ENCODE assay signal across 14 cellular contexts in the genomic region with DNA sequence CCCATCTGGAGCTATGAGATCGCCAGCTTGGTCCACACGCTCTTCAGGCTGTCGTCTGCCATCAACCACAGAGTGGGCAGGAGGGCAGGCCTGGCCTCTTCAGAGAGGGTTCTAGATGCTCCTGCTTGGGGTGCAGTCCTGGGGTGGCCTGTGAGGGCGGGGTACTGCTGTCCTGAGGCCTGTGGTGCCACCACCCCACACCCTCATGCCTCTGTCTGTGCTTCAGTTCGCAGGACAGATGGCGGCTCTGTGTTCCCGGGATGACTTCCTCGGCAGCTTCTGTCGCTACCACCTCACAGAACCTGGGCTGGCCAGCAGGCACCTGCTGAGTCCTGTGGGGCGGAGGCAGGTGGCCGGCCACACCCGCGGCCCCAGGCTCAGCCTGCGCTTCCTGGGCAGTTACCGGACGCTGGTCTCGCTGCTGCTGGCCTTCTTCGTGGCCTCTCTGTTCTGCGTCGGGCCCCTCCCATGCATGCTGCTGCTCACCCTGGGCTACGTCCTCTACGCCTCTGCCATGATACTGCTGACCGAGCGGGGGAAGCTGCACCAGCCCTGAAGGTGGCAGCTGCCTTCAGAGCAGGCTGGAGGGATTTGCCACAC. TPM values are rescaled to one million over a fixed set of nuclear protein-coding genes. Genes with fewer than 3 reads are reported as not detected.
DNase-seq lines count a peak whose midpoint lies in the region; ATAC-seq and TF ChIP-seq lines count a peak whose summit lies in the region.
"Not testable (repeated sequence)": the region's sequence is repeated elsewhere in the genome, so short reads cannot be mapped to it uniquely, and the experiment has no call there.
"Had no signal": no experiment of that assay in that cellular context is flagged by ENCODE, and none has a peak within 500 bp of the region (broad histone marks: within the 10 kb centered on the region; RNA-seq: fewer than 3 reads in every experiment).

No MANE protein-coding gene starts in this region.

- TF ChIP-seq EP300 in sigmoid colon (IDR thresholded peaks at IDR 0.05) = not testable (repeated sequence)

- not testable (repeated sequence) for TF ChIP-seq CTCF in adrenal gland (IDR thresholded peaks at IDR 0.05); sigmoid colon (IDR thresholded peaks at IDR 0.05); upper lobe of right lung (IDR thresholded peaks at IDR 0.05)

- DNase-seq in G401 (ENCODE audit: low spot score) = peak; percentile 42
- DNase-seq in adrenal gland = not testable (repeated sequence)
- DNase-seq in cerebellar cortex (ENCODE audit: low spot score) = peak; percentile 20
- peak; percentile 79 for DNase-seq in mesenteric fat pad (ENCODE audit: low spot score)
- peak; percentile 60 for DNase-seq in sigmoid colon
- DNase-seq in upper lobe of right lung = peak; percentile 40

- H3K9me3 ChIP-seq in adrenal gland (replicated peaks in 1 of 3); sigmoid colon; upper lobe of right lung: not testable (repeated sequence)

- in situ Hi-C loops in G401 (cut with HindIII; ENCODE audit: low sequenced_read_pairs) = not testable (repeated sequence)

- peak overlapping the region in 3 of 5 donors; percentile 32 to 73 (median 41) for H3K27ac ChIP-seq in adrenal gland
- H3K27ac ChIP-seq in sigmoid colon, upper lobe of right lung: not testable (repeated sequence)

- not testable (repeated sequence) for H3K4me3 ChIP-seq in adrenal gland, sigmoid colon, upper lobe of right lung

- H3K36me3 ChIP-seq in adrenal gland (replicated peaks in 1 of 2) (peaks cover 0 to 15% of the 10 kb centered on the region in 2 donors), sigmoid colon (peaks cover 0 to 36% (median 15%) of the 10 kb centered on the region in 4 donors)
- not testable (repeated sequence) for H3K36me3 ChIP-seq in upper lobe of right lung

- H3K27me3 ChIP-seq in adrenal gland, sigmoid colon, upper lobe of right lung: not testable (repeated sequence)

- 90 to 98% (median 91%) methylated on average over 5 to 24 of the region's 24 CpGs for WGBS in adrenal gland, 4 donors
- 85 to 86% methylated on average over 24 of the region's 24 CpGs for WGBS in sigmoid colon, 2 donors

- ATAC-seq in upper lobe of right lung = not testable (repeated sequence)

- TF ChIP-seq POLR2A in adrenal gland (IDR thresholded peaks at IDR 0.05); sigmoid colon (IDR thresholded peaks at IDR 0.05): not testable (repeated sequence)

- intact Hi-C loops in adrenal gland (cut with DNase I); sigmoid colon (cut with DNase I); upper lobe of right lung (cut with DNase I): not testable (repeated sequence)

- H3K4me1 ChIP-seq in adrenal gland (replicated peaks in 1 of 2) = peaks cover 6 to 13% of the 10 kb centered on the region in 2 donors
- H3K4me1 ChIP-seq in sigmoid colon, upper lobe of right lung: not testable (repeated sequence)

RNA-seq across cellular contexts. Expression of gene CCDC74A, which starts 7.7 kb away (rescaled TPM):
- total RNA-seq in G401 (2014; rRNA removed; shearing (Covaris generic)) = 54.1 and 63.4 TPM in 2 replicates
- total RNA-seq in adrenal gland = 10 to 100 TPM in 7 of 8 donors, 1 to 10 TPM in 1; 8.4 to 77.1 (median 35.2) TPM
- 10 to 100 TPM; 13.9 to 74.4 (median 58.3) TPM for polyA plus RNA-seq in adrenal gland
- total RNA-seq in mesenteric fat pad = 0.96 TPM
- total RNA-seq in sigmoid colon = 10 to 100 TPM in 2 of 4 donors, 1 to 10 TPM in 2; 8.2 to 24.4 (median 14.9) TPM
- polyA plus RNA-seq in sigmoid colon = 1 to 10 TPM; 1.2 to 4.8 (median 3.0) TPM
- 1.2 TPM for total RNA-seq in upper lobe of right lung

RNA-seq across cellular contexts. Expression of gene MZT2A, which starts 27.8 kb away (rescaled TPM):
- 138 and 230 TPM in 2 replicates for total RNA-seq in G401 (2014; rRNA removed; shearing (Covaris generic))
- total RNA-seq in adrenal gland (100 to 1,000 TPM in 6 of 8 donors, 10 to 100 TPM in 2; 68.8 to 226 (median 127) TPM), mesenteric fat pad (37.3 TPM), sigmoid colon (10 to 100 TPM; 72.1 to 93.3 (median 83.2) TPM), upper lobe of right lung (46.5 TPM)
- polyA plus RNA-seq in adrenal gland (100 to 1,000 TPM in 2 of 3 donors, 10 to 100 TPM in 1; 12.4 to 184 (median 182) TPM), sigmoid colon (100 to 1,000 TPM in 1 of 3 donors, 10 to 100 TPM in 2; 69.7 to 166 (median 79.3) TPM)

RNA-seq across cellular contexts. Expression of gene TUBA3D, which starts 44.1 kb away (rescaled TPM):
- not detected in 2 replicates for total RNA-seq in G401 (2014; rRNA removed; shearing (Covaris generic))
- total RNA-seq in adrenal gland (not detected), mesenteric fat pad (not detected), sigmoid colon (not detected), upper lobe of right lung (not detected)
- polyA plus RNA-seq in adrenal gland (under 1 TPM in 1 of 3 donors, not detected in 2; 0.10 TPM), sigmoid colon (under 1 TPM in 2 of 3 donors, not detected in 1; 0.54 to 0.60 TPM)
- total RNA-seq: A172; A673; Calu3; CD4-positive, alpha-beta memory T cell; Daoy; GM23248; H1 had no signal
- polyA plus RNA-seq: BJ; CD4-positive, alpha-beta memory T cell; GM23248 had no signal
